In the genomic region with DNA sequence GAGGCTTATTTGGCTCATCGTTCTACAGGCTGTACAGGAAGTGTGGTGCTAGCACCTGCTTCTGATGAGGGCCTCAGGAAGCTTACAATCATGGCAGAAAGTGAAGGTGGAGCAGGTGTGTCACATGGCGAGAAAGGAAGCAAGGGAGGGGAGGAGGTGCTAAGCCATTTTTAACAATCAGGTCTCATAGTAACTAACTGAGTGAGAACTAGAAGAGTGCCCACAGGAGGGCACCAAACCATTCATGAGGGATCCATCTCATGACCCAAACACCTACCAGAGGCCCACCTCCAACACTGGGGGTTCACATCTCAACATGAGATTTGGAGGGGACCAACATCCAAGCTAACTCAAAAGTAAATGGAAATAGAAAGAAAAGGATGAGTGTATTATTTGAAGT, we compare ENCODE assay signal across 12 cellular contexts.
DNase-seq lines count a peak whose midpoint lies in the region; ATAC-seq and TF ChIP-seq lines count a peak whose summit lies in the region.
"Had no signal": no experiment of that assay in that cellular context is flagged by ENCODE, and none has a peak within 500 bp of the region (broad histone marks: within the 10 kb centered on the region; RNA-seq: fewer than 3 reads in every experiment).

No MANE protein-coding gene starts in this region.

- peaks cover 3% of the 10 kb centered on the region for H3K27me3 Mint-ChIP-seq in neural progenitor cell (ENCODE audit: insufficient read depth, low read depth)

- H3K18ac ChIP-seq in neuronal stem cell (ENCODE audit: low read length): no peak overlapping the region

- H3K4me2 ChIP-seq in neural progenitor cell (no peak overlapping the region), neuronal stem cell (ENCODE audit: insufficient read depth, low read length, poor library complexity, severe bottlenecking) (no peak overlapping the region)

- H2AFZ ChIP-seq in neural progenitor cell (replicated peaks): no peak overlapping the region
- H2AFZ ChIP-seq in neuronal stem cell (ENCODE audit: low read length): no peak overlapping the region

- peaks cover 11% of the 10 kb centered on the region for H3K9me3 Mint-ChIP-seq in neural progenitor cell

- DNase-seq in DMS 273 (lab: John Stamatoyannopoulos, UW; ENCODE audit: unreplicated experiment): peak; percentile 58
- no peak for DNase-seq in DMS 273 treated with DMSO at 0.1 percent for 48 hours (lab: John Stamatoyannopoulos, UW)
- DNase-seq in KBM-7: peak; percentile 11
- peak; percentile 50 for DNase-seq in adipocyte (ENCODE audit: low read depth)
- DNase-seq in neural progenitor cell (ENCODE audit: low spot score): peak; percentile 17
- no peak for DNase-seq in activated gamma-delta T cell (lab: John Stamatoyannopoulos, UW)
- DNase-seq in neuronal stem cell (ENCODE audit: low spot score): no peak
- DNase-seq: activated naive CD4-positive, alpha-beta T cell; MM.1S; occipital lobe had no signal

- H3K14ac ChIP-seq in neuronal stem cell (ENCODE audit: low read length): no peak overlapping the region

- no peak overlapping the region for H2BK120ac ChIP-seq in neuronal stem cell (ENCODE audit: low read depth, low read length)

- peak; percentile 39 for TF ChIP-seq CTCF in neural progenitor cell (IDR thresholded peaks at IDR 0.05)

- H3K9ac ChIP-seq in adipocyte (ENCODE audit: low read length) (no peak overlapping the region), neural progenitor cell (no peak overlapping the region), neuronal stem cell (ENCODE audit: low read depth, low read length, poor library complexity) (no peak overlapping the region)

- H2AK5ac ChIP-seq in neuronal stem cell (ENCODE audit: low read depth, low read length): no peak overlapping the region

- no peak overlapping the region for H2BK5ac ChIP-seq in neuronal stem cell (ENCODE audit: low read length)

- H3K4me3 ChIP-seq in adipocyte (ENCODE audit: low read length): no peak overlapping the region
- H3K4me3 ChIP-seq in neural progenitor cell: no peak overlapping the region
- no peak overlapping the region for H3K4me3 ChIP-seq in neuronal stem cell (ENCODE audit: low read length in 2 of 2)

- H3K79me2 ChIP-seq in neural progenitor cell (ENCODE audit: low read depth): no peaks in the 10 kb centered on the region

- no peak for ATAC-seq in GM21423 (IDR thresholded peaks at IDR 0.05; ENCODE audit: unreplicated experiment)

- H2BK12ac ChIP-seq in neuronal stem cell (ENCODE audit: low read length): no peak overlapping the region

- no peak overlapping the region for H2BK15ac ChIP-seq in neuronal stem cell (ENCODE audit: low read length)

- H3K4ac ChIP-seq in neuronal stem cell (ENCODE audit: low read length): no peak overlapping the region

- H3K27ac ChIP-seq in neural progenitor cell (no peak overlapping the region), neuronal stem cell (replicated peaks; ENCODE audit: low read length) (no peak overlapping the region)
- H3K27ac ChIP-seq: 22Rv1 had no signal

- no peak overlapping the region for H3K23ac ChIP-seq in neuronal stem cell (ENCODE audit: low read depth, low read length, poor library complexity)

- H4K91ac ChIP-seq in neuronal stem cell (ENCODE audit: low read depth, low read length, poor library complexity): no peak overlapping the region

- no peak overlapping the region for H3K27ac Mint-ChIP-seq in neural progenitor cell

- H3K4me3 Mint-ChIP-seq in neural progenitor cell: no peak overlapping the region

- no peaks in the 10 kb centered on the region for H3F3A ChIP-seq in neural progenitor cell (ENCODE audit: low read depth)

- H4K8ac ChIP-seq in neuronal stem cell (ENCODE audit: low read depth, low read length): no peak overlapping the region

- no CpG with 5 or more reads among the region's 2 CpGs for WGBS in neuronal stem cell (ENCODE audit: extremely low coverage in 2 of 2, insufficient read length in 2 of 2, insufficient replicate concordance in 1 of 2), 2 donors

- H3K79me1 ChIP-seq in neuronal stem cell (ENCODE audit: low read depth, low read length): no peaks in the 10 kb centered on the region

- no peaks in the 10 kb centered on the region for H3K36me3 ChIP-seq in adipocyte (ENCODE audit: control insufficient read depth, insufficient read depth, low read length, severe bottlenecking)
- no peaks in the 10 kb centered on the region for H3K36me3 ChIP-seq in neural progenitor cell
- no peaks in the 10 kb centered on the region for H3K36me3 ChIP-seq in neuronal stem cell (replicated peaks in 1 of 2; ENCODE audit: control insufficient read depth in 2 of 2, insufficient read depth in 2 of 2, low read length in 2 of 2)

- H4K20me1 ChIP-seq in neural progenitor cell (ENCODE audit: low read depth): no peaks in the 10 kb centered on the region

- no peaks in the 10 kb centered on the region for H3K36me3 Mint-ChIP-seq in neural progenitor cell

- no peaks in the 10 kb centered on the region for H3K27me3 ChIP-seq in adipocyte (replicated peaks; ENCODE audit: control insufficient read depth, insufficient read depth, low read length)
- peaks cover 24% of the 10 kb centered on the region for H3K27me3 ChIP-seq in neural progenitor cell
- H3K27me3 ChIP-seq in neuronal stem cell (ENCODE audit: control insufficient read depth in 3 of 3, insufficient read depth in 3 of 3, low read depth in 1 of 3, low read length in 3 of 3): peaks cover 0 to 8% (median 0%) of the 10 kb centered on the region in 3 experiments

- H3K4me1 ChIP-seq in adipocyte (ENCODE audit: control insufficient read depth, insufficient read depth, low read length): peaks cover 16% of the 10 kb centered on the region
- no peaks in the 10 kb centered on the region for H3K4me1 ChIP-seq in neural progenitor cell
- H3K4me1 ChIP-seq in neuronal stem cell (ENCODE audit: control insufficient read depth in 2 of 2, insufficient read depth in 1 of 2, low read depth in 1 of 2, low read length in 2 of 2): peaks cover 0 to 6% of the 10 kb centered on the region in 2 donors

- H3K9me3 ChIP-seq in adipocyte (ENCODE audit: control insufficient read depth, low read length): no peaks in the 10 kb centered on the region
- no peaks in the 10 kb centered on the region for H3K9me3 ChIP-seq in neural progenitor cell (ENCODE audit: low read depth)
- no peaks in the 10 kb centered on the region for H3K9me3 ChIP-seq in neuronal stem cell (replicated peaks in 1 of 2; ENCODE audit: control insufficient read depth in 2 of 2, insufficient read depth in 1 of 2, low read depth in 1 of 2, low read length in 2 of 2)

- peaks cover 19% of the 10 kb centered on the region for H3K4me1 Mint-ChIP-seq in neural progenitor cell

- in situ Hi-C loops in KBM-7 (cut with MboI; ENCODE audit: low pct_unique_long_range_greater_than_20kb, low sequenced_read_pairs): no loop called here

Comparison
In these comparisons a context has a peak if more than half of its experiments do, and no peak if none do; other contexts are left out.
1. DNase-seq: peak in DMS 273 (single experiment), KBM-7 (single experiment), adipocyte (single experiment) and neural progenitor cell (single experiment); none in DMS 273 treated with DMSO at 0.1 percent for 48 hours (single experiment), activated gamma-delta T cell (single experiment) and neuronal stem cell (single experiment).